Comparison of ENCODE assay signal across 1 cellular context in the genomic region with DNA sequence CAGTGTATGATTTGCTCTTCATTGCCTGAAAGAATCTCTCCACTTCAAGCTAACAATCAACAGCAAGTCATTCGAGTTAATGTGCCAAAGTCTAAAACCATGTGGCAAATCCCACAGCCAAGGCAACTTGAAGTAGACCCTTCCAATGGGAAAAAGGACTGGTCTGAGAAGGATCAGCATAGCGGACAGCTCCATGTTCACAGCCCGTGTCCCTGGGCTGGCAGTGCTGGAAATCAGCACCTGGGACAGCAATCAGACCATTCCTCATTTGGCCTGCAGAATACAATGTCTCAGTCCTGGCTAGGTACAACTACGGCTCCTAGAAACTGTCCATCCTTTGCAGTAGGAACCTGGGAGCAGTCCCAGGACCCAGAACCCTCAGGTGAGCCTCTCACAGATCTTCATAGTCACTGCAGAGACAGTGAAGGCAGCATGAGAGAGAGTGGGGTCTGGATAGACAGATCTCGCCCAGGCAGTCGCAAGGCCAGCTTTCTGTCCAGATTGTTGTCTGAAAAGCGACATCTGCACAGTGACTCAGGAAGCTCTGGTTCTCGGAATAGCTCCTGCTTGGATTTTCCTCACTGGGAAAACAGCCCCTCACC.
A peak's percentile ranks its signal among the peaks of the same experiment; 100 is the strongest.
TF ChIP-seq lines count a peak whose summit lies in the region.

No MANE protein-coding gene starts in this region.

TF ChIP-seq in HepG2, 621 proteins besides CTCF, POLR2A, EP300 and RAD21 (continued from another document and continues in another):
- TF ChIP-seq ZNF407 (CRISPR knock-in tag; IDR thresholded peaks at IDR 0.05; ENCODE audit: not compliant biosample characterization) (no peak), ZNF256 (CRISPR knock-in tag; conservative IDR thresholded peaks at IDR 0.05) (peak; percentile 88; the same call in 1 of the 2 replicates), ATF3 (CRISPR knock-in tag; IDR thresholded peaks at IDR 0.05) (peak; percentile 70; the same call in 1 of the 2 replicates), ZBTB38 (CRISPR knock-in tag; IDR thresholded peaks at IDR 0.05) (no peak), ERF (CRISPR knock-in tag; IDR thresholded peaks at IDR 0.05) (peak; percentile 96), IRF9 (CRISPR knock-in tag; IDR thresholded peaks at IDR 0.05; ENCODE audit: borderline replicate concordance) (peak; percentile 59), ZNF878 (CRISPR knock-in tag; IDR thresholded peaks at IDR 0.05) (peak; percentile 53; the same call in 1 of the 2 replicates), NR2F1 (CRISPR knock-in tag; IDR thresholded peaks at IDR 0.05) (peak in 1 of 2 experiments; percentile 30; a peak in 1 of 4 replicates), NR2C2 (CRISPR knock-in tag; IDR thresholded peaks at IDR 0.05; ENCODE audit: borderline replicate concordance) (no peak), U2AF2 (IDR thresholded peaks at IDR 0.05; ENCODE audit: low read depth, low read length) (no peak), ZNF207 (IDR thresholded peaks at IDR 0.05; ENCODE audit: borderline replicate concordance) (no peak), TBX3 (IDR thresholded peaks at IDR 0.05; ENCODE audit: borderline replicate concordance) (no peak), IRF2 (CRISPR knock-in tag; IDR thresholded peaks at IDR 0.05) (peak; percentile 75), GPN1 (CRISPR knock-in tag; IDR thresholded peaks at IDR 0.05; ENCODE audit: borderline replicate concordance) (peak; percentile 70; the same call in 1 of the 2 replicates), HDAC1 (CRISPR knock-in tag; IDR thresholded peaks at IDR 0.05) (no peak), SIN3B (IDR thresholded peaks at IDR 0.05; ENCODE audit: low read length) (no peak), ZNF781 (CRISPR knock-in tag; IDR thresholded peaks at IDR 0.05; ENCODE audit: borderline replicate concordance, not compliant biosample characterization) (peak; percentile 33), ZNF556 (CRISPR knock-in tag; IDR thresholded peaks at IDR 0.05; ENCODE audit: borderline replicate concordance) (no peak), ZNF609 (CRISPR knock-in tag; IDR thresholded peaks at IDR 0.05; ENCODE audit: borderline replicate concordance) (no peak), ETV6 (CRISPR knock-in tag; conservative IDR thresholded peaks at IDR 0.05) (peak; percentile 91)
- TF ChIP-seq, protein P1, sequence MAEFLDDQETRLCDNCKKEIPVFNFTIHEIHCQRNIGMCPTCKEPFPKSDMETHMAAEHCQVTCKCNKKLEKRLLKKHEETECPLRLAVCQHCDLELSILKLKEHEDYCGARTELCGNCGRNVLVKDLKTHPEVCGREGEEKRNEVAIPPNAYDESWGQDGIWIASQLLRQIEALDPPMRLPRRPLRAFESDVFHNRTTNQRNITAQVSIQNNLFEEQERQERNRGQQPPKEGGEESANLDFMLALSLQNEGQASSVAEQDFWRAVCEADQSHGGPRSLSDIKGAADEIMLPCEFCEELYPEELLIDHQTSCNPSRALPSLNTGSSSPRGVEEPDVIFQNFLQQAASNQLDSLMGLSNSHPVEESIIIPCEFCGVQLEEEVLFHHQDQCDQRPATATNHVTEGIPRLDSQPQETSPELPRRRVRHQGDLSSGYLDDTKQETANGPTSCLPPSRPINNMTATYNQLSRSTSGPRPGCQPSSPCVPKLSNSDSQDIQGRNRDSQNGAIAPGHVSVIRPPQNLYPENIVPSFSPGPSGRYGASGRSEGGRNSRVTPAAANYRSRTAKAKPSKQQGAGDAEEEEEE (CRISPR knock-in tag; IDR thresholded peaks at IDR 0.05; ENCODE audit: borderline replicate concordance), result no peak
- TF ChIP-seq, protein P2, sequence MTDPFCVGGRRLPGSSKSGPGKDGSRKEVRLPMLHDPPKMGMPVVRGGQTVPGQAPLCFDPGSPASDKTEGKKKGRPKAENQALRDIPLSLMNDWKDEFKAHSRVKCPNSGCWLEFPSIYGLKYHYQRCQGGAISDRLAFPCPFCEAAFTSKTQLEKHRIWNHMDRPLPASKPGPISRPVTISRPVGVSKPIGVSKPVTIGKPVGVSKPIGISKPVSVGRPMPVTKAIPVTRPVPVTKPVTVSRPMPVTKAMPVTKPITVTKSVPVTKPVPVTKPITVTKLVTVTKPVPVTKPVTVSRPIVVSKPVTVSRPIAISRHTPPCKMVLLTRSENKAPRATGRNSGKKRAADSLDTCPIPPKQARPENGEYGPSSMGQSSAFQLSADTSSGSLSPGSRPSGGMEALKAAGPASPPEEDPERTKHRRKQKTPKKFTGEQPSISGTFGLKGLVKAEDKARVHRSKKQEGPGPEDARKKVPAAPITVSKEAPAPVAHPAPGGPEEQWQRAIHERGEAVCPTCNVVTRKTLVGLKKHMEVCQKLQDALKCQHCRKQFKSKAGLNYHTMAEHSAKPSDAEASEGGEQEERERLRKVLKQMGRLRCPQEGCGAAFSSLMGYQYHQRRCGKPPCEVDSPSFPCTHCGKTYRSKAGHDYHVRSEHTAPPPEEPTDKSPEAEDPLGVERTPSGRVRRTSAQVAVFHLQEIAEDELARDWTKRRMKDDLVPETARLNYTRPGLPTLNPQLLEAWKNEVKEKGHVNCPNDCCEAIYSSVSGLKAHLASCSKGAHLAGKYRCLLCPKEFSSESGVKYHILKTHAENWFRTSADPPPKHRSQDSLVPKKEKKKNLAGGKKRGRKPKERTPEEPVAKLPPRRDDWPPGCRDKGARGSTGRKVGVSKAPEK (CRISPR knock-in tag; IDR thresholded peaks at IDR 0.05; ENCODE audit: borderline replicate concordance), result no peak
- TF ChIP-seq, protein P3, sequence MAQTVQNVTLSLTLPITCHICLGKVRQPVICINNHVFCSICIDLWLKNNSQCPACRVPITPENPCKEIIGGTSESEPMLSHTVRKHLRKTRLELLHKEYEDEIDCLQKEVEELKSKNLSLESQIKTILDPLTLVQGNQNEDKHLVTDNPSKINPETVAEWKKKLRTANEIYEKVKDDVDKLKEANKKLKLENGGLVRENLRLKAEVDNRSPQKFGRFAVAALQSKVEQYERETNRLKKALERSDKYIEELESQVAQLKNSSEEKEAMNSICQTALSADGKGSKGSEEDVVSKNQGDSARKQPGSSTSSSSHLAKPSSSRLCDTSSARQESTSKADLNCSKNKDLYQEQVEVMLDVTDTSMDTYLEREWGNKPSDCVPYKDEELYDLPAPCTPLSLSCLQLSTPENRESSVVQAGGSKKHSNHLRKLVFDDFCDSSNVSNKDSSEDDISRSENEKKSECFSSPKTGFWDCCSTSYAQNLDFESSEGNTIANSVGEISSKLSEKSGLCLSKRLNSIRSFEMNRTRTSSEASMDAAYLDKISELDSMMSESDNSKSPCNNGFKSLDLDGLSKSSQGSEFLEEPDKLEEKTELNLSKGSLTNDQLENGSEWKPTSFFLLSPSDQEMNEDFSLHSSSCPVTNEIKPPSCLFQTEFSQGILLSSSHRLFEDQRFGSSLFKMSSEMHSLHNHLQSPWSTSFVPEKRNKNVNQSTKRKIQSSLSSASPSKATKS (CRISPR knock-in tag; IDR thresholded peaks at IDR 0.05), result no peak
- TF ChIP-seq, protein P4, sequence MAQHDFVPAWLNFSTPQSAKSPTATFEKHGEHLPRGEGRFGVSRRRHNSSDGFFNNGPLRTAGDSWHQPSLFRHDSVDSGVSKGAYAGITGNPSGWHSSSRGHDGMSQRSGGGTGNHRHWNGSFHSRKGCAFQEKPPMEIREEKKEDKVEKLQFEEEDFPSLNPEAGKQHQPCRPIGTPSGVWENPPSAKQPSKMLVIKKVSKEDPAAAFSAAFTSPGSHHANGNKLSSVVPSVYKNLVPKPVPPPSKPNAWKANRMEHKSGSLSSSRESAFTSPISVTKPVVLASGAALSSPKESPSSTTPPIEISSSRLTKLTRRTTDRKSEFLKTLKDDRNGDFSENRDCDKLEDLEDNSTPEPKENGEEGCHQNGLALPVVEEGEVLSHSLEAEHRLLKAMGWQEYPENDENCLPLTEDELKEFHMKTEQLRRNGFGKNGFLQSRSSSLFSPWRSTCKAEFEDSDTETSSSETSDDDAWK (CRISPR knock-in tag; IDR thresholded peaks at IDR 0.05), result no peak
